ENCODE assay signal across 10 cellular contexts in genomic region chr19:49084206-49085019, GRCh38. TPM values are rescaled to one million over a fixed set of nuclear protein-coding genes. Genes with fewer than 3 reads are reported as not detected.
DNase-seq lines count a peak whose midpoint lies in the region; ATAC-seq and TF ChIP-seq lines count a peak whose summit lies in the region.
"Had no signal": no experiment of that assay in that cellular context is flagged by ENCODE, and none has a peak within 500 bp of the region (broad histone marks: within the 10 kb centered on the region; RNA-seq: fewer than 3 reads in every experiment).

No MANE protein-coding gene starts in this region.

- H3K27ac ChIP-seq in testis = peak overlapping the region; percentile 71 to 87

- POLR2A ChIA-PET in activated naive CD8-positive, alpha-beta T cell treated with anti-CD3 and anti-CD28 coated beads, Interleukin-2, amount 10 ng/mL, durations not matched to agents 7 days and 5 days (lab: Charles Lee) = no interaction called here

- H3K36me3 Mint-ChIP-seq in activated CD8-positive, alpha-beta memory T cell treated with anti-CD3 and anti-CD28 coated beads, Interleukin-2, amount 10 ng/mL, durations not matched to agents 7 days and 5 days = peaks cover 24% of the 10 kb centered on the region
- peaks cover 11% of the 10 kb centered on the region for H3K36me3 Mint-ChIP-seq in activated naive CD8-positive, alpha-beta T cell treated with anti-CD3 and anti-CD28 coated beads, Interleukin-2, amount 10 ng/mL, durations not matched to agents 7 days and 5 days

- H3K4me3 ChIP-seq in testis = peak overlapping the region; percentile 72 to 99

- H3K4me1 ChIP-seq in testis = peaks cover 36% of the 10 kb centered on the region

- peaks cover 26% of the 10 kb centered on the region for H3K4me1 Mint-ChIP-seq in activated CD8-positive, alpha-beta memory T cell treated with anti-CD3 and anti-CD28 coated beads, Interleukin-2, amount 10 ng/mL, durations not matched to agents 7 days and 5 days
- peaks cover 23% of the 10 kb centered on the region for H3K4me1 Mint-ChIP-seq in activated naive CD8-positive, alpha-beta T cell treated with anti-CD3 and anti-CD28 coated beads, Interleukin-2, amount 10 ng/mL, durations not matched to agents 7 days and 5 days

- CTCF ChIA-PET in activated CD8-positive, alpha-beta memory T cell treated with anti-CD3 and anti-CD28 coated beads, Interleukin-2, amount 10 ng/mL, durations not matched to agents 7 days and 5 days (lab: Charles Lee) = interaction anchor here (0.7 to 1.4 kb wide), 2 partner anchors 13 to 633 kb away, joined by 3 to 5 read pairs; no protein-coding TSS in a partner anchor

- no peak for ATAC-seq in activated CD8-positive, alpha-beta memory T cell treated with anti-CD3 and anti-CD28 coated beads, Interleukin-2, amount 10 ng/mL, durations not matched to agents 7 days and 5 days
- ATAC-seq in activated naive CD8-positive, alpha-beta T cell treated with anti-CD3 and anti-CD28 coated beads, Interleukin-2, amount 10 ng/mL, durations not matched to agents 7 days and 5 days (ENCODE audit: low read depth) = no peak
- peak; percentile 13 for ATAC-seq in left colon
- no peak for ATAC-seq in omental fat pad (ENCODE audit: low FRiP score)

- no peaks in the 10 kb centered on the region for H3K9me3 ChIP-seq in testis

- peak overlapping the region; percentile 94 for H3K4me3 Mint-ChIP-seq in activated CD8-positive, alpha-beta memory T cell treated with anti-CD3 and anti-CD28 coated beads, Interleukin-2, amount 10 ng/mL, durations not matched to agents 7 days and 5 days
- peak overlapping the region; percentile 96 for H3K4me3 Mint-ChIP-seq in activated naive CD8-positive, alpha-beta T cell treated with anti-CD3 and anti-CD28 coated beads, Interleukin-2, amount 10 ng/mL, durations not matched to agents 7 days and 5 days

- WGBS in testis, 2 donors = 51 to 55% methylated on average over 26 of the region's 26 CpGs

- H3K9me3 Mint-ChIP-seq in activated CD8-positive, alpha-beta memory T cell treated with anti-CD3 and anti-CD28 coated beads, Interleukin-2, amount 10 ng/mL, durations not matched to agents 7 days and 5 days (ENCODE audit: low read depth) = no peaks in the 10 kb centered on the region
- H3K9me3 Mint-ChIP-seq in activated naive CD8-positive, alpha-beta T cell treated with anti-CD3 and anti-CD28 coated beads, Interleukin-2, amount 10 ng/mL, durations not matched to agents 7 days and 5 days = no peaks in the 10 kb centered on the region

- intact Hi-C loops in left colon (cut with DNase I, micrococcal nuclease) (no loop called here), testis (cut with DNase I; ENCODE audit: low total_unique reads) (no loop called here)

- no peak for TF ChIP-seq POLR2A in testis (IDR thresholded peaks at IDR 0.05)

- no peaks in the 10 kb centered on the region for H3K27me3 ChIP-seq in testis

- no peaks in the 10 kb centered on the region for H3K27me3 Mint-ChIP-seq in activated CD8-positive, alpha-beta memory T cell treated with anti-CD3 and anti-CD28 coated beads, Interleukin-2, amount 10 ng/mL, durations not matched to agents 7 days and 5 days
- H3K27me3 Mint-ChIP-seq in activated naive CD8-positive, alpha-beta T cell treated with anti-CD3 and anti-CD28 coated beads, Interleukin-2, amount 10 ng/mL, durations not matched to agents 7 days and 5 days = peaks cover 2% of the 10 kb centered on the region

- H3K36me3 ChIP-seq in testis (ENCODE audit: low read depth, missing control alignments) = no peaks in the 10 kb centered on the region

- peak overlapping the region; percentile 90 for H3K27ac Mint-ChIP-seq in activated CD8-positive, alpha-beta memory T cell treated with anti-CD3 and anti-CD28 coated beads, Interleukin-2, amount 10 ng/mL, durations not matched to agents 7 days and 5 days
- peak overlapping the region; percentile 87 for H3K27ac Mint-ChIP-seq in activated naive CD8-positive, alpha-beta T cell treated with anti-CD3 and anti-CD28 coated beads, Interleukin-2, amount 10 ng/mL, durations not matched to agents 7 days and 5 days

- TF ChIP-seq CTCF in testis (IDR thresholded peaks at IDR 0.05) = no peak
- no peak for TF ChIP-seq CTCF in omental fat pad (IDR thresholded peaks at IDR 0.05)

- no peak for DNase-seq in activated CD8-positive, alpha-beta memory T cell treated with anti-CD3 and anti-CD28 coated beads, Interleukin-2, amount 10 ng/mL, durations not matched to agents 7 days and 5 days
- no peak for DNase-seq in activated CD8-positive, alpha-beta memory T cell treated with anti-CD3 and anti-CD28 coated beads, Interleukin-2, amount 50 U/mL, for 4 hours
- DNase-seq in activated naive CD8-positive, alpha-beta T cell treated with anti-CD3 and anti-CD28 coated beads, Interleukin-2, amount 10 ng/mL, durations not matched to agents 7 days and 5 days = no peak
- peak in 1 of 2 donors; percentile 39 for DNase-seq in left colon
- no peak for DNase-seq in testis
- no peak for DNase-seq in occipital lobe (lab: John Stamatoyannopoulos, UW)
- no peak for DNase-seq in omental fat pad (ENCODE audit: low spot score)
- no peak for DNase-seq in stimulated activated CD4-positive, alpha-beta T cell treated with anti-CD3 and anti-CD28 coated beads, Interleukin-4, amount 100 ng/mL, for 24 hours

RNA-seq across cellular contexts. Expression of gene SNRNP70, which starts 0.8 kb away (rescaled TPM):
- total RNA-seq in activated CD8-positive, alpha-beta memory T cell treated with anti-CD3 and anti-CD28 coated beads, Interleukin-2, amount 10 ng/mL, durations not matched to agents 7 days and 5 days = 100 to 1,000 TPM; 222 to 224 TPM
- total RNA-seq in activated naive CD8-positive, alpha-beta T cell treated with anti-CD3 and anti-CD28 coated beads, Interleukin-2, amount 10 ng/mL, durations not matched to agents 7 days and 5 days = 100 to 1,000 TPM; 321 to 328 TPM
- total RNA-seq in left colon (100 to 1,000 TPM; 138 to 143 TPM), testis (100 to 1,000 TPM; 422 to 484 TPM), occipital lobe (112 TPM), omental fat pad (100 to 1,000 TPM; 132 to 314 (median 207) TPM)
- 184 TPM for polyA plus RNA-seq in testis (ENCODE audit: insufficient read depth, low read depth, low replicate concordance)

RNA-seq across cellular contexts. Expression of gene KCNA7, which starts 11.9 kb away (rescaled TPM):
- total RNA-seq in activated CD8-positive, alpha-beta memory T cell treated with anti-CD3 and anti-CD28 coated beads, Interleukin-2, amount 10 ng/mL, durations not matched to agents 7 days and 5 days = not detected
- not detected for total RNA-seq in activated naive CD8-positive, alpha-beta T cell treated with anti-CD3 and anti-CD28 coated beads, Interleukin-2, amount 10 ng/mL, durations not matched to agents 7 days and 5 days
- total RNA-seq in left colon = not detected
- total RNA-seq in testis = under 1 TPM; 0.25 to 0.39 TPM
- 0.16 TPM for polyA plus RNA-seq in testis (ENCODE audit: insufficient read depth, low read depth, low replicate concordance)
- total RNA-seq in occipital lobe = under 0.01 TPM
- total RNA-seq in omental fat pad = not detected
- total RNA-seq: pulmonary artery endothelial cell, RPMI7951 had no signal

RNA-seq across cellular contexts. Expression of gene NTF4, which starts 19.8 kb away (rescaled TPM):
- total RNA-seq in activated CD8-positive, alpha-beta memory T cell treated with anti-CD3 and anti-CD28 coated beads, Interleukin-2, amount 10 ng/mL, durations not matched to agents 7 days and 5 days = not detected
- not detected for total RNA-seq in activated naive CD8-positive, alpha-beta T cell treated with anti-CD3 and anti-CD28 coated beads, Interleukin-2, amount 10 ng/mL, durations not matched to agents 7 days and 5 days
- total RNA-seq in left colon = not detected
- under 1 TPM; 0.31 to 0.55 TPM for total RNA-seq in testis
- 0.49 TPM for polyA plus RNA-seq in testis (ENCODE audit: insufficient read depth, low read depth, low replicate concordance)
- not detected for total RNA-seq in occipital lobe
- under 1 TPM in 1 of 4 donors, not detected in 3; 0.84 TPM for total RNA-seq in omental fat pad
- total RNA-seq: pulmonary artery endothelial cell, RPMI7951 had no signal

RNA-seq across cellular contexts. Expression of gene CGB7, which starts 26.9 kb away (rescaled TPM):
- not detected for total RNA-seq in activated CD8-positive, alpha-beta memory T cell treated with anti-CD3 and anti-CD28 coated beads, Interleukin-2, amount 10 ng/mL, durations not matched to agents 7 days and 5 days
- not detected for total RNA-seq in activated naive CD8-positive, alpha-beta T cell treated with anti-CD3 and anti-CD28 coated beads, Interleukin-2, amount 10 ng/mL, durations not matched to agents 7 days and 5 days
- total RNA-seq in left colon = not detected
- 1 to 10 TPM; 3.0 to 3.8 TPM for total RNA-seq in testis
- 1.7 TPM for polyA plus RNA-seq in testis (ENCODE audit: insufficient read depth, low read depth, low replicate concordance)
- not detected for total RNA-seq in occipital lobe
- not detected for total RNA-seq in omental fat pad

RNA-seq across cellular contexts. Expression of gene LIN7B, which starts 29.8 kb away (rescaled TPM):
- total RNA-seq in activated CD8-positive, alpha-beta memory T cell treated with anti-CD3 and anti-CD28 coated beads, Interleukin-2, amount 10 ng/mL, durations not matched to agents 7 days and 5 days = 1 to 10 TPM; 3.3 to 5.7 TPM
- 10 to 100 TPM in 1 of 2 experiments, 1 to 10 TPM in 1; 8.9 to 10.1 TPM for total RNA-seq in activated naive CD8-positive, alpha-beta T cell treated with anti-CD3 and anti-CD28 coated beads, Interleukin-2, amount 10 ng/mL, durations not matched to agents 7 days and 5 days
- 10 to 100 TPM in 1 of 2 donors, 1 to 10 TPM in 1; 8.8 to 11.4 TPM for total RNA-seq in left colon
- 10 to 100 TPM; 57.6 to 66.2 TPM for total RNA-seq in testis
- polyA plus RNA-seq in testis (ENCODE audit: insufficient read depth, low read depth, low replicate concordance) = 22.4 TPM
- total RNA-seq in occipital lobe = 28.7 TPM
- total RNA-seq in omental fat pad = 1 to 10 TPM in 3 of 4 donors, not detected in 1; 3.7 to 9.0 (median 3.9) TPM
